Comparison of ENCODE assay signal across 14 cellular contexts in the genomic region with DNA sequence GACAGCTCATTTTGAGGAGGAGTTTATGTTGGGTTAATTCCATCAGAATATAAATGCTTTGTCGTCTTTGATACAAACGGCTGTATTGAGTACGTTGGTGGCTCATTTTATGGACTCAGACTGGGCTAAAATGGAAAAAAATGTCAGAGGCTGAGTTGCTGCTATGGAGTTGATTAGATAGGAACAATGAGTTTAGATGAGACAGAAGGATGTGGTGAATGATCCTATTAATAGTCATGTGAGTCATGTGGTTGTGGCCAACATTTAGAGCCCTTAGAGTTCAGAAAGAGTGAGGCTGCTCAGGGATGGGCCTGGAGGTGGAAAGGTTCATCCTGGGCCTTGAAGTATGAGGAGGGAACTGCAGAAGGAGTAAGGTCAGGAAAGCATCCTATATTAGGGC.
DNase-seq lines count a peak whose midpoint lies in the region; ATAC-seq, FAIRE-seq and TF ChIP-seq lines count a peak whose summit lies in the region.
"Had no signal": no experiment of that assay in that cellular context is flagged by ENCODE, and none has a peak within 500 bp of the region (broad histone marks: within the 10 kb centered on the region; RNA-seq: fewer than 3 reads in every experiment).

No MANE protein-coding gene starts in this region.

- ATAC-seq in HG03460 (IDR thresholded peaks at IDR 0.05; ENCODE audit: unreplicated experiment) = no peak
- ATAC-seq: activated CD8-positive, alpha-beta T cell treated with anti-CD3 and anti-CD28 coated beads for 36 hours; left cardiac atrium had no signal

- DNase-seq in BJ (ENCODE audit: low read depth) (peak; percentile 55), Kasumi-1 (lab: John Stamatoyannopoulos, UW) (peak; percentile 30 to 57), SW480 (ENCODE audit: low spot score) (peak; percentile 36), keratinocyte (ENCODE audit: low read depth, low spot score) (peak; percentile 83), H7 (no peak), SW 1271 (lab: John Stamatoyannopoulos, UW) (no peak), activated gamma-delta T cell treated with Interleukin-2 at 50 U/mL for 16 hours (no peak)
- DNase-seq: activated CD8-positive, alpha-beta T cell treated with anti-CD3 and anti-CD28 coated beads for 36 hours; effector CD4-positive, alpha-beta T cell; head of caudate nucleus; left cardiac atrium; stimulated activated CD4-positive, alpha-beta T cell treated with anti-CD3 and anti-CD28 coated beads, Interleukin-2, amount 100 ng/mL, for 24 hours had no signal

- CTCF ChIA-PET in BJ (lab: Yijun Ruan, JAX) = no interaction called here

- H3K4me3 ChIP-seq in BJ (ENCODE audit: low read depth, low read length) (no peak overlapping the region), keratinocyte (ENCODE audit: control insufficient read depth in 2 of 3, extremely low read depth in 1 of 3, insufficient read depth in 2 of 3, low read depth in 1 of 3, low read length in 3 of 3) (no peak overlapping the region), H7 (ENCODE audit: insufficient read depth, low read depth, low read length) (no peak overlapping the region)
- H3K4me3 ChIP-seq: tibial nerve had no signal

- no peaks in the 10 kb centered on the region for H4K20me1 ChIP-seq in keratinocyte (ENCODE audit: control insufficient read depth, extremely low read depth, insufficient read depth, low read length)

- H3K36me3 ChIP-seq in BJ (ENCODE audit: control insufficient read depth, insufficient read depth, low read length) = no peaks in the 10 kb centered on the region
- no peaks in the 10 kb centered on the region for H3K36me3 ChIP-seq in keratinocyte (ENCODE audit: control insufficient read depth in 2 of 2, extremely low read depth in 1 of 2, insufficient read depth in 2 of 2, low read length in 2 of 2)
- H3K36me3 ChIP-seq in H7 (replicated peaks; ENCODE audit: control insufficient read depth, insufficient read depth, low read length) = no peaks in the 10 kb centered on the region
- H3K36me3 ChIP-seq: tibial nerve had no signal

- no peak overlapping the region for H2AFZ ChIP-seq in keratinocyte (ENCODE audit: control insufficient read depth, low read length)

- H3K9ac ChIP-seq in keratinocyte (ENCODE audit: control insufficient read depth, extremely low read depth, insufficient read depth, low read length) = no peak overlapping the region

- peak overlapping the region; percentile 42 for H3K4me2 ChIP-seq in keratinocyte (ENCODE audit: control insufficient read depth, extremely low read depth, insufficient read depth, low read depth, low read length)

- dilution Hi-C loops in keratinocyte (cut with MboI; ENCODE audit: extremely low pct_ligation_motif_present, low sequenced_read_pairs) = no loop called here

- peaks cover 12% of the 10 kb centered on the region for H3K4me1 ChIP-seq in keratinocyte (ENCODE audit: control insufficient read depth, extremely low read depth, insufficient read depth, low read length)

- H3K27ac ChIP-seq in keratinocyte (ENCODE audit: control insufficient read depth, insufficient read depth, low read length) = no peak overlapping the region
- H3K27ac ChIP-seq: tibial nerve had no signal

- no peaks in the 10 kb centered on the region for H3K9me3 ChIP-seq in keratinocyte (ENCODE audit: control insufficient read depth, low read depth, low read length)
- H3K9me3 ChIP-seq: tibial nerve had no signal

- FAIRE-seq in keratinocyte (lab: Jason Lieb, UNC) = peak; percentile 87

- TF ChIP-seq CTCF in BJ (IDR thresholded peaks at IDR 0.05; ENCODE audit: insufficient read depth, low read depth, low read length) (no peak), keratinocyte (optimal IDR thresholded peaks at IDR 0.05 in 1 of 3, IDR thresholded peaks at IDR 0.05 in 1 of 3, conservative IDR thresholded peaks at IDR 0.05 in 1 of 3; ENCODE audit: extremely low read depth in 1 of 3, insufficient read depth in 2 of 3, low read length in 3 of 3) (no peak)

- no peaks in the 10 kb centered on the region for H3K79me2 ChIP-seq in keratinocyte (ENCODE audit: control insufficient read depth, insufficient read depth, low read length)

- POLR2A ChIA-PET in BJ (lab: Charles Lee) = no interaction called here

- no peaks in the 10 kb centered on the region for H3K9me1 ChIP-seq in keratinocyte (ENCODE audit: control insufficient read depth, extremely low read depth, insufficient read depth, low read length)

- H3K27me3 ChIP-seq in BJ (ENCODE audit: control insufficient read depth, insufficient read depth, low read length) (no peaks in the 10 kb centered on the region), keratinocyte (ENCODE audit: control insufficient read depth, extremely low read depth, insufficient read depth, low read length) (no peaks in the 10 kb centered on the region), H7 (ENCODE audit: control insufficient read depth, insufficient read depth, low read length) (no peaks in the 10 kb centered on the region)
- H3K27me3 ChIP-seq: tibial nerve had no signal

Comparison
In these comparisons a context has a peak if more than half of its experiments do, and no peak if none do; other contexts are left out.
1. DNase-seq: peak in BJ (single experiment), Kasumi-1 (2 of 2), SW480 (single experiment) and keratinocyte (single experiment); none in H7 (single experiment), SW 1271 (0 of 2) and activated gamma-delta T cell treated with Interleukin-2 at 50 U/mL for 16 hours (single experiment).